Comparison of ENCODE assay signal across 15 cellular contexts in genomic region chr9:123251324-123251723, GRCh38. TPM values are rescaled to one million over a fixed set of nuclear protein-coding genes. Genes with fewer than 3 reads are reported as not detected.
DNase-seq lines count a peak whose midpoint lies in the region; ATAC-seq and TF ChIP-seq lines count a peak whose summit lies in the region.
"Had no signal": no experiment of that assay in that cellular context is flagged by ENCODE, and none has a peak within 500 bp of the region (broad histone marks: within the 10 kb centered on the region; RNA-seq: fewer than 3 reads in every experiment).

No MANE protein-coding gene starts in this region.

- no peaks in the 10 kb centered on the region for H3K27me3 Mint-ChIP-seq in GM23338 (ENCODE audit: insufficient read depth, low read depth, poor library complexity)
- H3K27me3 Mint-ChIP-seq in naive B cell = no peaks in the 10 kb centered on the region

- H3K4me1 ChIP-seq in GM23338 (ENCODE audit: insufficient read depth) (peaks cover 29% of the 10 kb centered on the region), OCI-LY1 (ENCODE audit: insufficient read depth, low read length, severe bottlenecking) (peaks cover 71% of the 10 kb centered on the region), hepatocyte (ENCODE audit: insufficient read depth) (peaks cover 10% of the 10 kb centered on the region), mammary epithelial cell (ENCODE audit: insufficient read depth, low read length) (no peaks in the 10 kb centered on the region)

- DNase-seq in GM23338 (ENCODE audit: low spot score) (no peak), hepatocyte (ENCODE audit: low spot score) (peak; percentile 37), naive B cell (no peak), activated T-cell treated with anti-CD3 and anti-CD28 coated beads for 4 hours (no peak), mammary epithelial cell (no peak), HuH-7 (ENCODE audit: low spot score) (no peak)
- DNase-seq: CD8-positive, alpha-beta T cell; NCI-H1694; NCI-H226; NCI-H526; PC-3 had no signal

- H3K9me2 ChIP-seq in GM23338 (ENCODE audit: insufficient read depth) = no peaks in the 10 kb centered on the region
- no peaks in the 10 kb centered on the region for H3K9me2 ChIP-seq in OCI-LY1 (ENCODE audit: low read depth, low read length)
- no peaks in the 10 kb centered on the region for H3K9me2 ChIP-seq in hepatocyte (replicated peaks; ENCODE audit: insufficient read depth)

- WGBS in hepatocyte (ENCODE audit: low lambda C conversion rate, missing lambda C conversion rate) = 54% methylated on average over 1 of the region's 1 CpG
- 100% methylated on average over 1 of the region's 1 CpG for WGBS in mammary epithelial cell (ENCODE audit: low coverage, missing lambda C conversion rate)

- H3K36me3 ChIP-seq in GM23338 (ENCODE audit: insufficient read depth) (no peaks in the 10 kb centered on the region), OCI-LY1 (ENCODE audit: insufficient read depth, low read length) (peaks cover 14% of the 10 kb centered on the region), hepatocyte (replicated peaks; ENCODE audit: insufficient read depth, low read depth) (no peaks in the 10 kb centered on the region), mammary epithelial cell (ENCODE audit: insufficient read depth, low read length) (no peaks in the 10 kb centered on the region)

- H3K9ac ChIP-seq in OCI-LY1 (ENCODE audit: low read length) (no peak overlapping the region), mammary epithelial cell (ENCODE audit: insufficient read depth, low read length) (no peak overlapping the region)
- H3K9ac ChIP-seq: BLaER1, KMS-11 had no signal

- peaks cover 100% of the 10 kb centered on the region for H3K79me2 ChIP-seq in GM23338 (replicated peaks; ENCODE audit: insufficient read depth)
- peaks cover 100% of the 10 kb centered on the region for H3K79me2 ChIP-seq in OCI-LY1 (ENCODE audit: insufficient read depth, low read length)
- peaks cover 73% of the 10 kb centered on the region for H3K79me2 ChIP-seq in hepatocyte
- peaks cover 4% of the 10 kb centered on the region for H3K79me2 ChIP-seq in mammary epithelial cell (ENCODE audit: insufficient read depth, low read length)

- intact Hi-C loops in mammary epithelial cell (cut with micrococcal nuclease) = no loop called here

- H3K36me3 Mint-ChIP-seq in GM23338 (ENCODE audit: low read depth) (0 out of 3 replicates have a peak, but pooled peaks cover 3% of the 10 kb centered on the region), naive B cell (peaks cover 6% of the 10 kb centered on the region in 2 donors)
- H3K36me3 Mint-ChIP-seq: CD8-positive, alpha-beta T cell had no signal

- dilution Hi-C loops in mammary epithelial cell (cut with HindIII; ENCODE audit: low sequenced_read_pairs) = loop anchor here (5.0 kb wide), 1 partner anchor 41 kb away; no protein-coding TSS in a partner anchor

- H3K4me3 ChIP-seq in GM23338 (no peak overlapping the region), OCI-LY1 (ENCODE audit: low read depth, low read length, poor library complexity, severe bottlenecking) (no peak overlapping the region), hepatocyte (no peak overlapping the region), mammary epithelial cell (replicated peaks in 1 of 3; ENCODE audit: insufficient read depth in 1 of 3, low read depth in 2 of 3, low read length in 3 of 3) (no peak overlapping the region)
- H3K4me3 ChIP-seq: BLaER1 had no signal

- in situ Hi-C loops in mammary epithelial cell (cut with MboI; ENCODE audit: low sequenced_read_pairs in 2 of 2) = no loop called here

- H3K4me3 Mint-ChIP-seq in GM23338 = no peak overlapping the region
- H3K4me3 Mint-ChIP-seq in naive B cell = peak overlapping the region in 5 of 8 donors; percentile 5 to 57 (median 17)
- H3K4me3 Mint-ChIP-seq: CD8-positive, alpha-beta T cell had no signal

- ATAC-seq in GM23338 = no peak
- no peak for ATAC-seq in naive B cell (ENCODE audit: low read depth in 2 of 2)
- ATAC-seq: CD8-positive, alpha-beta T cell; HCT116; PC-3 had no signal

- no peaks in the 10 kb centered on the region for H3F3A ChIP-seq in GM23338 (replicated peaks; ENCODE audit: low read depth)
- H3F3A ChIP-seq in OCI-LY1 (ENCODE audit: insufficient read depth, low read length) = no peaks in the 10 kb centered on the region

- H3K4me1 Mint-ChIP-seq in GM23338 (peaks cover 13% of the 10 kb centered on the region), naive B cell (peaks cover 65 to 86% (median 76%) of the 10 kb centered on the region in 3 donors)

- H3K27ac Mint-ChIP-seq in GM23338 (peak overlapping the region; percentile 3; the same call in 1 of the 2 replicates), naive B cell (peak overlapping the region in 5 of 6 donors; percentile 78 to 86 (median 84))
- H3K27ac Mint-ChIP-seq: CD8-positive, alpha-beta T cell had no signal

- H3K27me3 ChIP-seq in GM23338 (ENCODE audit: insufficient read depth) = no peaks in the 10 kb centered on the region
- H3K27me3 ChIP-seq in OCI-LY1 (ENCODE audit: insufficient read depth, low read length) = no peaks in the 10 kb centered on the region
- H3K27me3 ChIP-seq in hepatocyte = no peaks in the 10 kb centered on the region
- no peaks in the 10 kb centered on the region for H3K27me3 ChIP-seq in mammary epithelial cell (ENCODE audit: insufficient read depth, low read length)
- H3K27me3 ChIP-seq: BLaER1 had no signal

- H3K4me2 ChIP-seq in GM23338 (no peak overlapping the region), OCI-LY1 (ENCODE audit: low read length) (peak overlapping the region; percentile 14; the same call in 1 of the 2 replicates), hepatocyte (peak overlapping the region; percentile 19), mammary epithelial cell (ENCODE audit: insufficient read depth, low read depth, low read length) (no peak overlapping the region)
- H3K4me2 ChIP-seq: BLaER1, KMS-11 had no signal

- H3K27ac ChIP-seq in GM23338 (ENCODE audit: low read depth) = peak overlapping the region; percentile 39; the same call in 1 of the 2 replicates
- H3K27ac ChIP-seq in OCI-LY1 (ENCODE audit: low read depth, low read length, poor library complexity, severe bottlenecking) = peak overlapping the region; percentile 61
- peak overlapping the region; percentile 50 for H3K27ac ChIP-seq in hepatocyte
- H3K27ac ChIP-seq in mammary epithelial cell (ENCODE audit: insufficient read depth, low read depth, low read length) = no peak overlapping the region
- H3K27ac ChIP-seq: BLaER1, KMS-11 had no signal

- no peaks in the 10 kb centered on the region for H3K9me3 ChIP-seq in OCI-LY1 (ENCODE audit: low read length)
- no peaks in the 10 kb centered on the region for H3K9me3 ChIP-seq in hepatocyte (ENCODE audit: low read depth)
- no peaks in the 10 kb centered on the region for H3K9me3 ChIP-seq in mammary epithelial cell (replicated peaks; ENCODE audit: insufficient read depth, low read length)

- TF ChIP-seq CTCF in GM23338 (conservative IDR thresholded peaks at IDR 0.05; ENCODE audit: low read depth in 2 of 2) (no peak), OCI-LY1 (IDR thresholded peaks at IDR 0.05; ENCODE audit: low read length) (no peak), hepatocyte (IDR thresholded peaks at IDR 0.05; ENCODE audit: poor library complexity) (no peak), mammary epithelial cell (conservative IDR thresholded peaks at IDR 0.05 in 1 of 2, IDR thresholded peaks at IDR 0.05 in 1 of 2; ENCODE audit: extremely low read depth in 1 of 2, insufficient read depth in 1 of 2, low read depth in 1 of 2, low read length in 2 of 2) (no peak)

- CTCF ChIA-PET in mammary epithelial cell (lab: Charles Lee; ENCODE audit: low non-redundant PET) = no interaction called here

- peaks cover 4% of the 10 kb centered on the region; the same call in 1 of the 3 replicates for H3K9me3 Mint-ChIP-seq in GM23338
- peaks cover 0 to 4% (median 0%) of the 10 kb centered on the region in 7 donors for H3K9me3 Mint-ChIP-seq in naive B cell
- H3K9me3 Mint-ChIP-seq: CD8-positive, alpha-beta T cell had no signal

- BruUV-seq in mammary epithelial cell (replicated peaks; lab: Mats Ljungman, UMichigan) = no TSS peak

- H4K20me1 ChIP-seq in GM23338 (replicated peaks; ENCODE audit: insufficient read depth) (peaks cover 53% of the 10 kb centered on the region), OCI-LY1 (ENCODE audit: insufficient read depth, low read length) (no peaks in the 10 kb centered on the region), hepatocyte (ENCODE audit: insufficient read depth, poor library complexity, severe bottlenecking) (no peaks in the 10 kb centered on the region), mammary epithelial cell (ENCODE audit: insufficient read depth, low read length) (no peaks in the 10 kb centered on the region)

- no peak overlapping the region for H2AFZ ChIP-seq in GM23338
- no peak overlapping the region for H2AFZ ChIP-seq in OCI-LY1 (ENCODE audit: low read length)
- no peak overlapping the region for H2AFZ ChIP-seq in hepatocyte
- no peak overlapping the region for H2AFZ ChIP-seq in mammary epithelial cell (ENCODE audit: low read depth, low read length)

TF ChIP-seq in GM23338, 12 proteins besides CTCF, POLR2A, EP300 and RAD21 (continues in another document):
- TF ChIP-seq NANOG (IDR thresholded peaks at IDR 0.05; ENCODE audit: borderline replicate concordance) (no peak), EZH2 (IDR thresholded peaks at IDR 0.05; ENCODE audit: low read depth, unreplicated experiment) (no peak), JUNB (IDR thresholded peaks at IDR 0.05; ENCODE audit: unreplicated experiment) (no peak), STAT1 (IDR thresholded peaks at IDR 0.05; ENCODE audit: unreplicated experiment) (no peak)

RNA-seq across cellular contexts. Expression of gene STRBP, which starts 17.1 kb away (rescaled TPM):
- total RNA-seq in GM23338 (2014; rRNA removed; shearing (Covaris generic)) = 113 and 116 TPM in 2 replicates
- polyA plus RNA-seq in GM23338 (2016; fragmentation: Nextera tagmentation; extraction: Ambion mirVana) = 80.5 and 89.0 TPM in 2 replicates
- 25.8 and 26.8 TPM in 2 replicates for total RNA-seq in hepatocyte
- 27.7 and 28.1 TPM in 2 replicates for polyA plus RNA-seq in hepatocyte
- polyA plus RNA-seq in naive B cell (ENCODE audit: low read depth in 6 of 6) = 100 to 1,000 TPM; 126 to 197 (median 155) TPM
- total RNA-seq in mammary epithelial cell = 10 to 100 TPM; 10.8 to 11.6 TPM
- 7.9 TPM for polyA plus RNA-seq in mammary epithelial cell
- 11.2 TPM for polyA minus RNA-seq in mammary epithelial cell

Comparison
In these comparisons a context has a peak if more than half of its experiments do, and no peak if none do; other contexts are left out.
1. H3K4me2 ChIP-seq: peak in OCI-LY1 (single experiment) and hepatocyte (single experiment); none in GM23338 (single experiment) and mammary epithelial cell (single experiment).